26 cellular contexts compared by ENCODE assay signal in the genomic region with DNA sequence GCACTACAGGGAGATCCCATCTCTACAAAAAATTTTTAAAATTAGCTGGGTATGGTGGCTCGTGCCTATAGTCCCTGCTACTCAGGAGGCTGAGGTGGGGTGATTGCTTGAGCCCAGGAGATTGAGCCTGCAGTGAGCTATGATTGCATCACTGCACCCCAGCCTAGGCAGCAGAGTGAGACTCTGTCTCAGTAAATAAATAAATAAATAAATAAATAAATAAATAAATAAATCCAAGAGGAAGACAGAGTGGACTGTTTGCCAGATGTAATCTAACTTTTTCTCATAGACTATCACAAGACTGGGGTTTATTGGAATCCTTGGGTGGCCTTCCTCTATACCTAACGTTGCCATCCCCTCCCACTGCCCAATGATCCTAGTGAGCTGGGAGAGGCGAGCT.
"Had no signal": no experiment of that assay in that cellular context is flagged by ENCODE, and none has a peak within 500 bp of the region (broad histone marks: within the 10 kb centered on the region; RNA-seq: fewer than 3 reads in every experiment).

No MANE protein-coding gene starts in this region.

- H3K4me3 ChIP-seq: breast epithelium, SJCRH30 had no signal

- H3K36me3 ChIP-seq: breast epithelium, SJCRH30 had no signal

- H3K9me3 Mint-ChIP-seq: activated CD8-positive, alpha-beta T cell treated with anti-CD3 and anti-CD28 coated beads for 36 hours; activated naive CD4-positive, alpha-beta T cell treated with anti-CD3 and anti-CD28 coated beads for 36 hours; activated T-helper 1 cell treated with anti-CD3 and anti-CD28 coated beads, Interleukin-12 subunit alpha, Interleukin-12 subunit beta, Interleukin-2, Interleukin-4 antibody, amounts not matched to agents 30 ng/mL and 10 ng/mL and 1 ng/mL, durations not matched to agents 14 hours and 24 hours and 36 hours; T-helper 1 cell treated with Interleukin-12 subunit alpha and Interleukin-12 subunit beta and Interleukin-4 antibody, amounts not matched to agents 30 μg/mL and 1 μg/mL, for 36 hours had no signal

- H3K27ac ChIP-seq: breast epithelium, SJCRH30 had no signal

- H3K27ac Mint-ChIP-seq: activated CD8-positive, alpha-beta T cell treated with anti-CD3 and anti-CD28 coated beads for 36 hours; activated naive CD4-positive, alpha-beta T cell treated with anti-CD3 and anti-CD28 coated beads for 36 hours; activated T-helper 1 cell treated with anti-CD3 and anti-CD28 coated beads, Interleukin-12 subunit alpha, Interleukin-12 subunit beta, Interleukin-2, Interleukin-4 antibody, amounts not matched to agents 30 ng/mL and 10 ng/mL and 1 ng/mL, durations not matched to agents 14 hours and 24 hours and 36 hours; T-helper 1 cell treated with Interleukin-12 subunit alpha and Interleukin-12 subunit beta and Interleukin-4 antibody, amounts not matched to agents 30 μg/mL and 1 μg/mL, for 36 hours had no signal

- ATAC-seq: activated CD4-positive, CD25-positive, alpha-beta regulatory T cell treated with anti-CD3 and anti-CD28 coated beads, Interleukin-2, amount 50 U/mL, for 24 hours; activated CD8-positive, alpha-beta T cell treated with anti-CD3 and anti-CD28 coated beads for 36 hours; Panc1; Right ventricle myocardium inferior had no signal

- H3K27me3 ChIP-seq: breast epithelium had no signal

- DNase-seq: activated CD4-positive, alpha-beta T cell treated with anti-CD3 and anti-CD28 coated beads for 4 hours; activated CD8-positive, alpha-beta memory T cell treated with anti-CD3 and anti-CD28 coated beads, Interleukin-2, amount 50 U/mL, for 48 hours; activated CD8-positive, alpha-beta T cell treated with anti-CD3 and anti-CD28 coated beads for 36 hours; activated effector memory CD4-positive, alpha-beta T cell treated with Interleukin-2 at 50 U/mL for 16 hours; activated naive CD4-positive, alpha-beta T cell treated with anti-CD3 and anti-CD28 coated beads for 36 hours; activated T-cell treated with anti-CD3 and anti-CD28 coated beads, Interleukin-2, amount 50 U/mL, for 1 hour; caudate nucleus; Karpas-422; MM.1S; NCI-H1105; NCI-H1436; NCI-H1694 treated with DMSO at 0.1 percent for 48 hours; NCI-H2029 treated with DMSO at 0.1 percent for 48 hours; NCI-H510A treated with DMSO at 0.1 percent for 48 hours; NK-92 treated with Interleukin-12 subunit alpha and Interleukin-12 subunit beta, amount 100 ng/mL, for 24 hours; OCI-M1; RPMI8226; SJCRH30; SK-N-SH had no signal

- H3K9ac ChIP-seq: SK-N-SH had no signal

- H3K9me3 ChIP-seq: breast epithelium, SJCRH30, SK-N-SH had no signal

- H3K4me3 Mint-ChIP-seq: activated CD8-positive, alpha-beta T cell treated with anti-CD3 and anti-CD28 coated beads for 36 hours; activated naive CD4-positive, alpha-beta T cell treated with anti-CD3 and anti-CD28 coated beads for 36 hours; activated naive CD8-positive, alpha-beta T cell; activated T-helper 1 cell treated with anti-CD3 and anti-CD28 coated beads, Interleukin-12 subunit alpha, Interleukin-12 subunit beta, Interleukin-2, Interleukin-4 antibody, amounts not matched to agents 30 ng/mL and 10 ng/mL and 1 ng/mL, durations not matched to agents 14 hours and 24 hours and 36 hours; T-helper 1 cell treated with Interleukin-12 subunit alpha and Interleukin-12 subunit beta and Interleukin-4 antibody, amounts not matched to agents 30 μg/mL and 1 μg/mL, for 36 hours had no signal

- H3K27me3 Mint-ChIP-seq: activated CD8-positive, alpha-beta T cell treated with anti-CD3 and anti-CD28 coated beads for 36 hours; activated naive CD8-positive, alpha-beta T cell had no signal

- H3K4me2 ChIP-seq: SK-N-SH had no signal

- H3K9me2 ChIP-seq: SK-N-SH had no signal

- H3K4me1 ChIP-seq: SJCRH30 had no signal
